8 cellular contexts compared by ENCODE assay signal in genomic region chr5:1523793-1524480, GRCh38. TPM values are rescaled to one million over a fixed set of nuclear protein-coding genes. Genes with fewer than 3 reads are reported as not detected.
DNase-seq lines count a peak whose midpoint lies in the region; ATAC-seq and TF ChIP-seq lines count a peak whose summit lies in the region.

TSS of gene LPCAT1 (minus strand) at chr5:1523960. CDS start at chr5:1523844, 116 bp downstream.

- H3K9me3 ChIP-seq in BLaER1 treated with 17β-estradiol and CSF1 and Interleukin-3, amounts not matched to agents 10 nM and 100 nM (replicated peaks in 1 of 11) = no peaks in the 10 kb centered on the region
- H3K9me3 ChIP-seq in ectodermal cell (ENCODE audit: control insufficient read depth, low read length) (no peaks in the 10 kb centered on the region), lung (ENCODE audit: control insufficient read depth in 2 of 2, insufficient read depth in 1 of 2, low read length in 1 of 2) (no peaks in the 10 kb centered on the region)

- peak within 1 kb of the TSS; percentile 77 to 88 (median 82) for H3K9ac ChIP-seq in BLaER1 treated with 17β-estradiol and CSF1 and Interleukin-3, amounts not matched to agents 10 nM and 100 nM

- no peaks in the 10 kb centered on the region for H3K27me3 ChIP-seq in BLaER1 treated with 17β-estradiol and CSF1 and Interleukin-3, amounts not matched to agents 10 nM and 100 nM
- H3K27me3 ChIP-seq in ectodermal cell (ENCODE audit: control insufficient read depth, insufficient read depth, low read length, poor library complexity, severe bottlenecking) (peaks cover 6% of the 10 kb centered on the region), lung (ENCODE audit: control insufficient read depth, insufficient read depth) (no peaks in the 10 kb centered on the region)

- no peaks in the 10 kb centered on the region for H3K27me3 Mint-ChIP-seq in activated CD8-positive, alpha-beta T cell treated with anti-CD3 and anti-CD28 coated beads for 36 hours

- H3K36me3 ChIP-seq in BLaER1 treated with 17β-estradiol and CSF1 and Interleukin-3, amounts not matched to agents 10 nM and 100 nM = peaks cover 21 to 28% (median 24%) of the 10 kb centered on the region in 11 experiments
- peaks cover 16% of the 10 kb centered on the region for H3K36me3 ChIP-seq in ectodermal cell (ENCODE audit: control insufficient read depth, insufficient read depth, low read length)
- peaks cover 0 to 6% of the 10 kb centered on the region in 2 donors for H3K36me3 ChIP-seq in lung (ENCODE audit: control insufficient read depth in 2 of 2, insufficient read depth in 2 of 2, low read length in 2 of 2)

- POLR2A ChIA-PET in activated CD8-positive, alpha-beta T cell treated with anti-CD3 and anti-CD28 coated beads for 36 hours (lab: Charles Lee) = interaction anchor here (0.8 to 1.9 kb wide), 2 partner anchors 11 to 95 kb away, joined by 4 to 14 read pairs; no protein-coding TSS in a partner anchor

- peak within 1 kb of the TSS; percentile 82 for H3K4me3 Mint-ChIP-seq in activated CD8-positive, alpha-beta T cell treated with anti-CD3 and anti-CD28 coated beads for 36 hours

- WGBS in ectodermal cell, 2 experiments = 5% methylated on average over 85 of the region's 85 CpGs
- 4 to 6% methylated on average over 41 to 85 of the region's 85 CpGs for WGBS in lung, 2 donors

- CTCF ChIA-PET in activated CD8-positive, alpha-beta T cell treated with anti-CD3 and anti-CD28 coated beads for 36 hours (lab: Charles Lee) = interaction anchor here (1.0 to 1.9 kb wide), 5 partner anchors 12 to 121 kb away, joined by 3 to 11 read pairs (median 4); no protein-coding TSS in a partner anchor

- peaks cover 41% of the 10 kb centered on the region for H3K4me1 Mint-ChIP-seq in activated CD8-positive, alpha-beta T cell treated with anti-CD3 and anti-CD28 coated beads for 36 hours (ENCODE audit: low read depth)

- H3K4me1 ChIP-seq in BLaER1 treated with 17β-estradiol and CSF1 and Interleukin-3, amounts not matched to agents 10 nM and 100 nM = peaks cover 26 to 57% (median 44%) of the 10 kb centered on the region in 10 experiments
- H3K4me1 ChIP-seq in ectodermal cell (ENCODE audit: control insufficient read depth, insufficient read depth, low read length) (peaks cover 6% of the 10 kb centered on the region), lung (ENCODE audit: control insufficient read depth in 2 of 2, insufficient read depth in 2 of 2, low read length in 2 of 2) (peaks cover 0 to 16% of the 10 kb centered on the region in 2 donors)

- intact Hi-C loops in activated CD8-positive, alpha-beta T cell treated with anti-CD3 and anti-CD28 coated beads for 36 hours (cut with micrococcal nuclease) = no loop called here

- H3K27ac ChIP-seq in BLaER1 treated with 17β-estradiol and CSF1 and Interleukin-3, amounts not matched to agents 10 nM and 100 nM = peak within 1 kb of the TSS; percentile 73 to 85 (median 79)
- H3K27ac ChIP-seq in ectodermal cell (ENCODE audit: insufficient read depth, low read depth, low read length, poor library complexity, severe bottlenecking) (no peak within 1 kb of the TSS), lung (ENCODE audit: low read depth in 1 of 2, low read length in 1 of 2) (peak within 1 kb of the TSS; percentile 63 to 90)

- H4K20me1 ChIP-seq in BLaER1 treated with 17β-estradiol and CSF1 and Interleukin-3, amounts not matched to agents 10 nM and 100 nM = peaks cover 41 to 44% (median 43%) of the 10 kb centered on the region in 11 experiments

- peak within 1 kb of the TSS; percentile 72 for H3K27ac Mint-ChIP-seq in activated CD8-positive, alpha-beta T cell treated with anti-CD3 and anti-CD28 coated beads for 36 hours

- ATAC-seq in HG03439 (IDR thresholded peaks at IDR 0.05; ENCODE audit: unreplicated experiment) = peak; percentile 82
- ATAC-seq in activated CD8-positive, alpha-beta T cell treated with anti-CD3 and anti-CD28 coated beads for 36 hours = peak; percentile 89
- ATAC-seq in lung (ENCODE audit: insufficient read depth, low FRiP score) = peak; percentile 86

- peak within 1 kb of the TSS; percentile 98 to 100 (median 100) for H3K4me2 ChIP-seq in BLaER1 treated with 17β-estradiol and CSF1 and Interleukin-3, amounts not matched to agents 10 nM and 100 nM

- H3K9me3 Mint-ChIP-seq in activated CD8-positive, alpha-beta T cell treated with anti-CD3 and anti-CD28 coated beads for 36 hours = no peaks in the 10 kb centered on the region

- H3K36me3 Mint-ChIP-seq in activated CD8-positive, alpha-beta T cell treated with anti-CD3 and anti-CD28 coated beads for 36 hours (ENCODE audit: low read depth) = peaks cover 24% of the 10 kb centered on the region

- DNase-seq in GM19240 (ENCODE audit: insufficient read length, low spot score) = peak; percentile 67
- peak; percentile 37 for DNase-seq in NCI-H526 treated with DMSO at 0.1 percent for 48 hours (lab: John Stamatoyannopoulos, UW)
- peak; percentile 78 for DNase-seq in activated CD8-positive, alpha-beta T cell treated with anti-CD3 and anti-CD28 coated beads for 36 hours
- DNase-seq in lung (ENCODE audit: low spot score) = peak; percentile 78
- peak; percentile 42 to 75 (median 62) for DNase-seq in stimulated activated CD4-positive, alpha-beta T cell treated with anti-CD3 and anti-CD28 coated beads, TNF-alpha, amount 100 ng/mL, for 24 hours (ENCODE audit: low read depth in 3 of 3)

- peak within 1 kb of the TSS; percentile 87 to 96 (median 92) for H3K4me3 ChIP-seq in BLaER1 treated with 17β-estradiol and CSF1 and Interleukin-3, amounts not matched to agents 10 nM and 100 nM
- H3K4me3 ChIP-seq in ectodermal cell (ENCODE audit: insufficient read depth, low read depth, low read length) (peak within 1 kb of the TSS; percentile 64), lung (peak within 1 kb of the TSS; percentile 92)

- no peak for TF ChIP-seq CTCF in activated CD8-positive, alpha-beta T cell treated with anti-CD3 and anti-CD28 coated beads for 36 hours (IDR thresholded peaks at IDR 0.05)
- no peak for TF ChIP-seq CTCF in lung (IDR thresholded peaks at IDR 0.05; ENCODE audit: control extremely low read depth, extremely low read depth)

RNA-seq across cellular contexts. Expression of gene LPCAT1, which starts in this region (rescaled TPM):
- 10 to 100 TPM; 37.2 to 43.6 TPM for total RNA-seq in activated CD8-positive, alpha-beta T cell treated with anti-CD3 and anti-CD28 coated beads for 36 hours
- polyA plus RNA-seq in ectodermal cell (2013, experiment 1 of 4) = 119 TPM
- polyA plus RNA-seq in ectodermal cell (2013, experiment 2 of 4) = 100 TPM
- polyA plus RNA-seq in ectodermal cell (2013, experiment 3 of 4) = 67.6 TPM
- polyA plus RNA-seq in ectodermal cell (2013, experiment 4 of 4) = 78.1 TPM
- total RNA-seq in lung = 100 to 1,000 TPM; 320 to 565 TPM
- 100 to 1,000 TPM; 198 to 669 TPM for polyA plus RNA-seq in lung

Comparison
In these comparisons a context has a peak if more than half of its experiments do, and no peak if none do; other contexts are left out.
1. RNA of gene LPCAT1 (total RNA-seq): 320 to 565 TPM in lung; 37.2 to 43.6 TPM in activated CD8-positive, alpha-beta T cell treated with anti-CD3 and anti-CD28 coated beads for 36 hours; every median in the first group is over 4 times any median in the second.
2. Peak in every context shown above with its lines, with median percentiles within 50 percentile points of each other: H3K4me3 ChIP-seq, DNase-seq and ATAC-seq.